ENCODE assay signal across 1 cellular context in the genomic region with DNA sequence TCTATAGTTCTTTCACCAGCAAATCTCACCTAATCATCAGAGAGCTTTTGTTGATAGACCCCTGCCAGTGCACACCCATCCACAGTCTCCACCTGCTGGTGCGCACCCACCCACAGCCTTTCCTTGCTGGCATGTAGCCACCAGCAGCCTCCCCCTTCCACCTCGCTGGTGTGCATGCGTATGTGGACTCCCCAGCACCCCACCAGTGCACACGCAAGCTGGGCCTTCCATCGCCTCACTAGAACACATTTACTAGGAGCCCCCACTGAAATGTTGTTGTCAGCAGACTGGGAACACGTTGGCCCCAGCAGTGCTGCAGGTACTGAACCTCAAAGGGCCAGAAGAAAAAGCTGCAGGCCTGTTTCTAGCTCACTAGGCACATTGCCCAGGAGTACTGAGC.
TF ChIP-seq lines count a peak whose summit lies in the region.

No MANE protein-coding gene starts in this region.

TF ChIP-seq in GM23338, 12 proteins besides CTCF, POLR2A, EP300 and RAD21 (continued from another document):
- TF ChIP-seq, protein P1, sequence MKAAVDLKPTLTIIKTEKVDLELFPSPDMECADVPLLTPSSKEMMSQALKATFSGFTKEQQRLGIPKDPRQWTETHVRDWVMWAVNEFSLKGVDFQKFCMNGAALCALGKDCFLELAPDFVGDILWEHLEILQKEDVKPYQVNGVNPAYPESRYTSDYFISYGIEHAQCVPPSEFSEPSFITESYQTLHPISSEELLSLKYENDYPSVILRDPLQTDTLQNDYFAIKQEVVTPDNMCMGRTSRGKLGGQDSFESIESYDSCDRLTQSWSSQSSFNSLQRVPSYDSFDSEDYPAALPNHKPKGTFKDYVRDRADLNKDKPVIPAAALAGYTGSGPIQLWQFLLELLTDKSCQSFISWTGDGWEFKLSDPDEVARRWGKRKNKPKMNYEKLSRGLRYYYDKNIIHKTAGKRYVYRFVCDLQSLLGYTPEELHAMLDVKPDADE (IDR thresholded peaks at IDR 0.05), result no peak
- TF ChIP-seq EZH2 (IDR thresholded peaks at IDR 0.05; ENCODE audit: low read depth, unreplicated experiment), result no peak
- TF ChIP-seq POLR2AphosphoS5 (IDR thresholded peaks at IDR 0.05; ENCODE audit: low read depth), result no peak
TF ChIP-seq in GM23338: peak in this region for 0.
